Comparison of ENCODE assay signal across 9 cellular contexts in genomic region chr14:61598980-61599379, GRCh38.
DNase-seq lines count a peak whose midpoint lies in the region; ATAC-seq, FAIRE-seq and TF ChIP-seq lines count a peak whose summit lies in the region.
"Had no signal": no experiment of that assay in that cellular context is flagged by ENCODE, and none has a peak within 500 bp of the region (broad histone marks: within the 10 kb centered on the region; RNA-seq: fewer than 3 reads in every experiment).

No MANE protein-coding gene starts in this region.

- H2AFZ ChIP-seq in osteoblast (ENCODE audit: low read length) = peak overlapping the region; percentile 65

- FAIRE-seq in HTR-8/SVneo (lab: Jason Lieb, UNC) = peak; percentile 97

- peaks cover 2% of the 10 kb centered on the region for H3K79me2 ChIP-seq in osteoblast (ENCODE audit: insufficient read depth, low read length)

- H3K4me1 ChIP-seq in osteoblast (ENCODE audit: insufficient read depth, low read length) = peaks cover 48% of the 10 kb centered on the region

- peak overlapping the region; percentile 74 for H3K27ac ChIP-seq in brain microvascular endothelial cell
- peak overlapping the region; percentile 32 for H3K27ac ChIP-seq in osteoblast (ENCODE audit: low read depth, low read length)
- H3K27ac ChIP-seq: SJSA1 had no signal

- H3K36me3 ChIP-seq in brain microvascular endothelial cell (replicated peaks) (no peaks in the 10 kb centered on the region), osteoblast (ENCODE audit: insufficient read depth, low read length) (no peaks in the 10 kb centered on the region)
- H3K36me3 ChIP-seq: SJSA1 had no signal

- no peaks in the 10 kb centered on the region for H4K20me1 ChIP-seq in osteoblast (ENCODE audit: insufficient read depth, low read length)

- no peaks in the 10 kb centered on the region for H3K9me3 ChIP-seq in osteoblast (ENCODE audit: low read depth, low read length)
- H3K9me3 ChIP-seq: body of pancreas, SJSA1 had no signal

- no peaks in the 10 kb centered on the region for H3K27me3 ChIP-seq in brain microvascular endothelial cell (replicated peaks)
- no peaks in the 10 kb centered on the region for H3K27me3 ChIP-seq in osteoblast (ENCODE audit: insufficient read depth, low read length)
- H3K27me3 ChIP-seq: body of pancreas, SJSA1 had no signal

- peak overlapping the region; percentile 29 for H3K4me2 ChIP-seq in osteoblast (ENCODE audit: insufficient read depth, low read length)

- no peak for TF ChIP-seq CTCF in brain microvascular endothelial cell (IDR thresholded peaks at IDR 0.05; ENCODE audit: low read depth, low read length, missing control alignments)
- no peak for TF ChIP-seq CTCF in osteoblast (IDR thresholded peaks at IDR 0.05; ENCODE audit: extremely low read depth, low read depth, low read length)

- H3K4me3 ChIP-seq in brain microvascular endothelial cell (ENCODE audit: low read depth, low read length) = no peak overlapping the region
- H3K4me3 ChIP-seq in osteoblast (ENCODE audit: insufficient read depth, low read length) = no peak overlapping the region
- H3K4me3 ChIP-seq: body of pancreas, SJSA1 had no signal

- DNase-seq in HTR-8/SVneo (ENCODE audit: insufficient read length, low spot score) = no peak
- DNase-seq in brain microvascular endothelial cell = no peak
- DNase-seq in osteoblast (ENCODE audit: insufficient read length, low spot score, missing footprints) = no peak
- no peak for DNase-seq in AG08396 (ENCODE audit: low spot score)
- DNase-seq: body of pancreas had no signal

- in situ Hi-C loops in brain microvascular endothelial cell (cut with HindIII; ENCODE audit: low pct_ligation_motif_present, low sequenced_read_pairs) = no loop called here

- ATAC-seq in GM18870 (IDR thresholded peaks at IDR 0.05; ENCODE audit: unreplicated experiment) = peak; percentile 32
- no peak for ATAC-seq in HG03442 (IDR thresholded peaks at IDR 0.05; ENCODE audit: unreplicated experiment)
- no peak for ATAC-seq in GM21717 (IDR thresholded peaks at IDR 0.05; ENCODE audit: unreplicated experiment)
- ATAC-seq: body of pancreas had no signal
